1 cellular context compared by ENCODE assay signal in genomic region chr3:123390865-123391613, GRCh38.
TF ChIP-seq lines count a peak whose summit lies in the region.

No MANE protein-coding gene starts in this region.

TF ChIP-seq in SK-N-SH treated with all-trans-retinoic acid at 6 μM for 48 hours, 23 proteins besides CTCF, POLR2A, EP300 and RAD21 (continued from another document):
- no peak for TF ChIP-seq TSHZ2 (CRISPR knock-in tag; IDR thresholded peaks at IDR 0.05)
- 0 out of 2 replicates have a peak, but pooled peaks have one; percentile 25 for TF ChIP-seq TCF4 (CRISPR knock-in tag; IDR thresholded peaks at IDR 0.05; ENCODE audit: borderline replicate concordance)
